Comparison of ENCODE assay signal across 11 cellular contexts in the genomic region with DNA sequence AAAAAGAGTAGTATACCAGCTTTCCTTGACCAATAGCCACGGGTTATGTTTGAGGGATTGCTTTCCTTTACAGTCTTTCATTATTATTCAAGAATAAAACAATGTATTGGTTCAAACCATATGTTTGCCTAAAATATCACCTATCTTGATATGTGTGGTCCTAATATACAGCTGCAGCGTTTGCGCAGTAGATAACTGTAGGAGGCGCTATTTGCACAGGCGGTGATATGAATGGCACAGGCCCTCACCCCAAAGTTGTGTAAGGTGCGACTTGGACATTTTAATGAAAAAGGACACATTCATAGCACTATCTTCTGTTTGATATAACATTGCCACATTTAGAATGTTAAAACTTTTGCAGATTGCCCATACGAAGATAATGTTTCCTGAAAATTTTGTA.
DNase-seq lines count a peak whose midpoint lies in the region; ATAC-seq and TF ChIP-seq lines count a peak whose summit lies in the region.
"Had no signal": no experiment of that assay in that cellular context is flagged by ENCODE, and none has a peak within 500 bp of the region (broad histone marks: within the 10 kb centered on the region; RNA-seq: fewer than 3 reads in every experiment).

No MANE protein-coding gene starts in this region.

- intact Hi-C loops in left lung (cut with DNase I) = no loop called here

- H3K9me3 ChIP-seq in RWPE2 (ENCODE audit: severe bottlenecking) (no peaks in the 10 kb centered on the region), left lung (no peaks in the 10 kb centered on the region)
- H3K9me3 ChIP-seq: right atrium auricular region had no signal

- peak; percentile 74 for ATAC-seq in HG03159 (IDR thresholded peaks at IDR 0.05; ENCODE audit: unreplicated experiment)
- ATAC-seq in RWPE2 (ENCODE audit: low read depth) = no peak
- peak; percentile 68 for ATAC-seq in left lung
- ATAC-seq: activated T-cell treated with anti-CD3 and anti-CD28 coated beads, Interleukin-2, amount 50 U/mL, for 72 hours; effector memory CD8-positive, alpha-beta T cell had no signal

- no peak for DNase-seq in GM10266 (ENCODE audit: extremely low spot score)
- DNase-seq in RWPE2 (ENCODE audit: low spot score) = no peak
- no peak for DNase-seq in left lung
- DNase-seq in NCI-H128 (lab: John Stamatoyannopoulos, UW; ENCODE audit: unreplicated experiment) = no peak
- no peak for DNase-seq in activated CD4-positive, CD25-positive, alpha-beta regulatory T cell (lab: John Stamatoyannopoulos, UW)
- DNase-seq in mesothelial cell of epicardium (ENCODE audit: low spot score in 2 of 2, unreplicated experiment in 2 of 2) = no peak
- DNase-seq in mucosa of gallbladder (ENCODE audit: low spot score) = no peak
- DNase-seq: activated T-cell treated with anti-CD3 and anti-CD28 coated beads, Interleukin-2, amount 50 U/mL, for 72 hours; effector memory CD8-positive, alpha-beta T cell had no signal

- TF ChIP-seq CTCF in GM10266 (IDR thresholded peaks at IDR 0.05; ENCODE audit: control insufficient read depth, insufficient read depth, low read depth, missing control alignments) (peak; percentile 51), RWPE2 (IDR thresholded peaks at IDR 0.05; ENCODE audit: poor library complexity, severe bottlenecking) (peak; percentile 17), left lung (IDR thresholded peaks at IDR 0.05) (no peak), mesothelial cell of epicardium (IDR thresholded peaks at IDR 0.05; ENCODE audit: unreplicated experiment) (no peak)

- no peaks in the 10 kb centered on the region for H3K36me3 Mint-ChIP-seq in mesothelial cell of epicardium

- H3K27ac Mint-ChIP-seq in mesothelial cell of epicardium = no peak overlapping the region
- H3K27ac Mint-ChIP-seq: activated T-cell treated with anti-CD3 and anti-CD28 coated beads, Interleukin-2, amount 50 U/mL, for 72 hours; effector memory CD8-positive, alpha-beta T cell had no signal

- H3K36me3 ChIP-seq in RWPE2 (ENCODE audit: low read depth) (no peaks in the 10 kb centered on the region), left lung (no peaks in the 10 kb centered on the region)
- H3K36me3 ChIP-seq: right atrium auricular region had no signal

- H3K4me1 ChIP-seq in RWPE2 (ENCODE audit: insufficient read depth, poor library complexity, severe bottlenecking) (no peaks in the 10 kb centered on the region), left lung (no peaks in the 10 kb centered on the region)
- H3K4me1 ChIP-seq: right atrium auricular region had no signal

- H3K27me3 Mint-ChIP-seq in mesothelial cell of epicardium (ENCODE audit: low read depth) = no peaks in the 10 kb centered on the region
- H3K27me3 Mint-ChIP-seq: effector memory CD8-positive, alpha-beta T cell had no signal

- H3K27me3 ChIP-seq in RWPE2 (ENCODE audit: insufficient read depth, poor library complexity, severe bottlenecking) (no peaks in the 10 kb centered on the region), left lung (no peaks in the 10 kb centered on the region)
- H3K27me3 ChIP-seq: right atrium auricular region had no signal

- H3K4me1 Mint-ChIP-seq in mesothelial cell of epicardium = no peaks in the 10 kb centered on the region

- no peak overlapping the region for H3K4me3 Mint-ChIP-seq in mesothelial cell of epicardium
- H3K4me3 Mint-ChIP-seq: activated T-cell treated with anti-CD3 and anti-CD28 coated beads, Interleukin-2, amount 50 U/mL, for 72 hours; effector memory CD8-positive, alpha-beta T cell had no signal

- no peaks in the 10 kb centered on the region for H3K9me3 Mint-ChIP-seq in mesothelial cell of epicardium
- H3K9me3 Mint-ChIP-seq: activated T-cell treated with anti-CD3 and anti-CD28 coated beads, Interleukin-2, amount 50 U/mL, for 72 hours had no signal

- no peak overlapping the region for H3K27ac ChIP-seq in RWPE2 (ENCODE audit: poor library complexity, severe bottlenecking)
- H3K27ac ChIP-seq in left lung = no peak overlapping the region
- H3K27ac ChIP-seq: right atrium auricular region had no signal

- H3K4me3 ChIP-seq in RWPE2 (ENCODE audit: severe bottlenecking) = no peak overlapping the region
- H3K4me3 ChIP-seq in left lung = no peak overlapping the region
- H3K4me3 ChIP-seq: right atrium auricular region had no signal

Comparison
In these comparisons a context has a peak if more than half of its experiments do, and no peak if none do; other contexts are left out.
1. CTCF ChIP-seq: peak in GM10266 (single experiment) and RWPE2 (single experiment); none in left lung (0 of 2) and mesothelial cell of epicardium (single experiment).